In genomic region chr4:17576932-17577659, GRCh38 we compare ENCODE assay signal across 1 cellular context.
TF ChIP-seq lines count a peak whose summit lies in the region.

TSS of gene LAP3 (plus strand) at chr4:17577198. CDS start at chr4:17577466, 268 bp downstream.

TF ChIP-seq in K562, 482 proteins besides CTCF, POLR2A, EP300 and RAD21 (continued from another document and continues in another):
- TF ChIP-seq CREB3 (tag; conservative IDR thresholded peaks at IDR 0.05; ENCODE audit: low read depth) (no peak), VEZF1 (CRISPR knock-in tag; IDR thresholded peaks at IDR 0.05) (peak; percentile 96), ZBTB12 (CRISPR knock-in tag; IDR thresholded peaks at IDR 0.05) (peak; percentile 69), POU5F1 (IDR thresholded peaks at IDR 0.05; ENCODE audit: borderline replicate concordance, low read depth, low read length, partially characterized antibody) (no peak), MED1 (CRISPR knock-in tag; IDR thresholded peaks at IDR 0.05; ENCODE audit: borderline replicate concordance) (no peak), TFE3 (CRISPR knock-in tag; IDR thresholded peaks at IDR 0.05) (no peak), PHF20 (IDR thresholded peaks at IDR 0.05; ENCODE audit: partially characterized antibody) (no peak), ERF (CRISPR knock-in tag; IDR thresholded peaks at IDR 0.05) (no peak), STAG1 (CRISPR knock-in tag; IDR thresholded peaks at IDR 0.05; ENCODE audit: borderline replicate concordance) (no peak), PHB (CRISPR knock-in tag; IDR thresholded peaks at IDR 0.05) (no peak), TCFL5 (CRISPR knock-in tag; conservative IDR thresholded peaks at IDR 0.05) (no peak), L3MBTL2 (IDR thresholded peaks at IDR 0.05) (peak; percentile 99), U2AF1 (optimal IDR thresholded peaks at IDR 0.05; ENCODE audit: low read depth, low read length) (no peak), PCBP1 (IDR thresholded peaks at IDR 0.05; ENCODE audit: low read depth, low read length, poor library complexity, severe bottlenecking) (no peak), CBFA2T2 (conservative IDR thresholded peaks at IDR 0.05) (no peak), ZFPM2 (CRISPR knock-in tag; IDR thresholded peaks at IDR 0.05) (no peak), FOXK2 (conservative IDR thresholded peaks at IDR 0.05 in 1 of 2, IDR thresholded peaks at IDR 0.05 in 1 of 2; ENCODE audit: low read depth in 2 of 2) (peak; percentile 81 to 88), ZNF79 (CRISPR knock-in tag; IDR thresholded peaks at IDR 0.05; ENCODE audit: low read depth) (no peak), KLF6 (CRISPR knock-in tag; IDR thresholded peaks at IDR 0.05; ENCODE audit: borderline replicate concordance) (no peak), XRCC5 (IDR thresholded peaks at IDR 0.05; ENCODE audit: low read depth, low read length) (0 out of 2 replicates have a peak, but pooled peaks have one; percentile 10), ZNF444 (CRISPR knock-in tag; IDR thresholded peaks at IDR 0.05) (no peak), GTF3C2 (IDR thresholded peaks at IDR 0.05; ENCODE audit: borderline replicate concordance, extremely low read depth, insufficient read length) (no peak), ZNF592 (IDR thresholded peaks at IDR 0.05) (peak; percentile 33; the same call in 1 of the 2 replicates), CHD2 (IDR thresholded peaks at IDR 0.05; ENCODE audit: low read depth, low read length) (no peak), CAMTA2 (CRISPR knock-in tag; conservative IDR thresholded peaks at IDR 0.05) (no peak), ZBTB49 (CRISPR knock-in tag; IDR thresholded peaks at IDR 0.05; ENCODE audit: borderline replicate concordance) (no peak), ZSCAN29 (IDR thresholded peaks at IDR 0.05) (no peak), RFX7 (CRISPR knock-in tag; IDR thresholded peaks at IDR 0.05) (no peak), BCL6 (CRISPR knock-in tag; IDR thresholded peaks at IDR 0.05) (no peak), MITF (IDR thresholded peaks at IDR 0.05) (peak; percentile 45), MEF2D (tag; conservative IDR thresholded peaks at IDR 0.05; ENCODE audit: low read depth) (no peak), BRD4 (IDR thresholded peaks at IDR 0.05) (no peak), RERE (CRISPR knock-in tag; IDR thresholded peaks at IDR 0.05; ENCODE audit: borderline replicate concordance) (no peak), ARID2 (IDR thresholded peaks at IDR 0.05) (no peak), HNRNPK (IDR thresholded peaks at IDR 0.05; ENCODE audit: low read depth, low read length, poor library complexity, severe bottlenecking) (peak; percentile 21), HDAC2 (IDR thresholded peaks at IDR 0.05) (0 out of 2 replicates have a peak, but pooled peaks have one; percentile 31), ZNF507 (tag; conservative IDR thresholded peaks at IDR 0.05) (no peak), ZZZ3 (IDR thresholded peaks at IDR 0.05) (no peak), SREBF1 (IDR thresholded peaks at IDR 0.05; ENCODE audit: borderline replicate concordance, low read depth, low read length) (no peak), NCOR1 (IDR thresholded peaks at IDR 0.05) (no peak), ZNF274 (IDR thresholded peaks at IDR 0.05; ENCODE audit: borderline replicate concordance, low read depth, low read length) (no peak)
